20 cellular contexts compared by ENCODE assay signal in the genomic region with DNA sequence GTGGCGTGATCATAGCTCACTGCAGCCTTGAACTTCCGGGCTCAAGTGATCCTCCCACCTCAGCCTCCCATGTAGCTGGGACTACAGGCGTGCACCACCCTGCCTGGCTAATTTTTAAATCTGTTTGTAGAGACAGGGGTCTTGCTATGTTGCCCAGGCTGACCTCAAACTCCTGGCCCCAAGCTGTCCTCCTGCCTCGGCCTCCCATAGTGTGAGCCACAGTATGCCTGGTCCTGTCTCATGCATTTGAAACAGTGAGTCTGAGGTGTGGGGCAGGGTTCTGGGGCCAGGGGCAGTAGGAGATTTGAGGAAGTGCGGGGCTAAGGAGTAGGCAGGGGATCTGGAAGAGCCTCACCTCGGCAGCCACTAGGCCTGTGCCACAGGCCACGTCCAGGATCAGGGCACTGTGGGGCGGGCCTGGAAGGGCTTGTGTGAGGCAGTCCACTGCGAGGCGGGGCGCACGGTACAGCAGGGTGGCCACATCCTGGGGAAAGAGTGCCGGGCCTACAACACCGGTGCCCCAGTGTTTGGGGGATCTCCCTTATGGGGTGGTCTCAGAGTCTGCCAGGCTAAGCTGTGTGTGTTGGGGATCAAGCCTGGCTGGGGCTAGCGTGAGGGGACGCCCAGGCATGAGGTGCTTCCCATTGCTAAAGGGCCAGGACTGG. TPM values are rescaled to one million over a fixed set of nuclear protein-coding genes. Genes with fewer than 3 reads are reported as not detected.
A peak's percentile ranks its signal among the peaks of the same experiment; 100 is the strongest.
DNase-seq lines count a peak whose midpoint lies in the region; ATAC-seq, FAIRE-seq and TF ChIP-seq lines count a peak whose summit lies in the region.
"Had no signal": no experiment of that assay in that cellular context is flagged by ENCODE, and none has a peak within 500 bp of the region (broad histone marks: within the 10 kb centered on the region; RNA-seq: fewer than 3 reads in every experiment).

No MANE protein-coding gene starts in this region.

- ATAC-seq in A549 (no peak), WTC11 (no peak), GM18519 (IDR thresholded peaks at IDR 0.05; ENCODE audit: low FRiP score, unreplicated experiment) (no peak)
- ATAC-seq: effector memory CD8-positive, alpha-beta T cell had no signal

- no peak for TF ChIP-seq RAD21 in A549 (conservative IDR thresholded peaks at IDR 0.05 in 1 of 2, IDR thresholded peaks at IDR 0.05 in 1 of 2)

- no peak for FAIRE-seq in A549 (lab: Jason Lieb, UNC)

- no peak for TF ChIP-seq POLR2A in A549 (IDR thresholded peaks at IDR 0.05; ENCODE audit: low read length)

- no peak for TF ChIP-seq EP300 in A549 (IDR thresholded peaks at IDR 0.05)

- H3K9me3 ChIP-seq in A549 (no peaks in the 10 kb centered on the region), ES-I3 (ENCODE audit: control insufficient read depth, insufficient read depth, low read length) (no peaks in the 10 kb centered on the region)
- H3K9me3 ChIP-seq: heart left ventricle, sigmoid colon had no signal

- POLR2A ChIA-PET in A549 (lab: Yijun Ruan, JAX) (interaction anchor here (0.6 to 2.3 kb wide), 3 partner anchors 8 to 235 kb away, joined by 3 to 25 read pairs (median 21); partner anchors contain the start of gene CLDN4), WTC11 (lab: Charles Lee) (interaction anchor here (0.6 to 3.8 kb wide), 8 partner anchors 8 to 102 kb away, joined by 4 to 31 read pairs (median 9); partner anchors contain the start of genes ABHD11 and CLDN4)

- H3K36me3 Mint-ChIP-seq in WTC11 (no peaks in the 10 kb centered on the region), mesothelial cell of epicardium (no peaks in the 10 kb centered on the region)

- peak overlapping the region in 1 of 2 experiments; percentile 92; a peak in 3 of 6 replicates for H3K27ac ChIP-seq in A549
- H3K27ac ChIP-seq: heart left ventricle had no signal

- H3K9me3 Mint-ChIP-seq in WTC11 (no peaks in the 10 kb centered on the region), mesothelial cell of epicardium (no peaks in the 10 kb centered on the region)
- H3K9me3 Mint-ChIP-seq: effector memory CD8-positive, alpha-beta T cell had no signal

- peak overlapping the region; percentile 84; the same call in 1 of the 2 replicates for H3K9ac ChIP-seq in ES-I3 (ENCODE audit: low read depth, low read length)

- WGBS in A549 (ENCODE audit: missing lambda C conversion rate), result 93% methylated on average over 16 of the region's 16 CpGs

- H3K27me3 Mint-ChIP-seq in WTC11 (ENCODE audit: low read depth) (no peaks in the 10 kb centered on the region; the same call in 1 of the 2 replicates), mesothelial cell of epicardium (ENCODE audit: low read depth) (no peaks in the 10 kb centered on the region)

- DNase-seq in A549 (ENCODE audit: low read depth in 1 of 2, low spot score in 1 of 2), result no peak
- DNase-seq in WTC11 (ENCODE audit: low spot score), result no peak
- no peak for DNase-seq in mesothelial cell of epicardium (ENCODE audit: low spot score in 2 of 2, unreplicated experiment in 2 of 2)
- DNase-seq in activated CD4-positive, CD25-positive, alpha-beta regulatory T cell treated with anti-CD3 and anti-CD28 coated beads, Interleukin-2, amount 50 U/mL, for 72 hours, result no peak
- no peak for DNase-seq in SHP77 treated with DMSO at 0.1 percent for 48 hours (lab: John Stamatoyannopoulos, UW)
- no peak for DNase-seq in NCI-H187 treated with DMSO at 0.1 percent for 48 hours (lab: John Stamatoyannopoulos, UW)
- DNase-seq: activated CD4-positive, alpha-beta T cell treated with anti-CD3 and anti-CD28 coated beads, Interleukin-2, amount 50 U/mL, for 4 hours; Calu3; effector memory CD8-positive, alpha-beta T cell; islet precursor cell; NCI-H1930; sigmoid colon had no signal

- peak overlapping the region; percentile 81 for H3K4me2 ChIP-seq in A549

- TF ChIP-seq CTCF in A549 (IDR thresholded peaks at IDR 0.05) (no peak), WTC11 (IDR thresholded peaks at IDR 0.05) (no peak), mesothelial cell of epicardium (IDR thresholded peaks at IDR 0.05; ENCODE audit: unreplicated experiment) (no peak)

- no peak overlapping the region for H3K4me3 Mint-ChIP-seq in WTC11
- peak overlapping the region; percentile 89 for H3K4me3 Mint-ChIP-seq in mesothelial cell of epicardium

- H3K4me1 Mint-ChIP-seq in WTC11, result peaks cover 28% of the 10 kb centered on the region
- peaks cover 26% of the 10 kb centered on the region for H3K4me1 Mint-ChIP-seq in mesothelial cell of epicardium

- H3K27ac Mint-ChIP-seq in WTC11 (no peak overlapping the region), mesothelial cell of epicardium (no peak overlapping the region)
- H3K27ac Mint-ChIP-seq: effector memory CD8-positive, alpha-beta T cell had no signal

- H3K4me1 ChIP-seq in A549 (peaks cover 8% of the 10 kb centered on the region; the same call in 1 of the 3 replicates), ES-I3 (ENCODE audit: insufficient read depth, low read length) (peaks cover 8% of the 10 kb centered on the region)

- no peak overlapping the region for H3K4me3 ChIP-seq in A549

- CTCF ChIA-PET in A549 (lab: Yijun Ruan, JAX) (interaction anchor here (0.6 to 2.6 kb wide), 7 partner anchors 14 to 106 kb away, joined by 3 to 9 read pairs (median 5); no protein-coding TSS in a partner anchor), WTC11 (lab: Charles Lee) (interaction anchor here (0.5 to 4.6 kb wide), 24 partner anchors 10 to 234 kb away, joined by 3 to 68 read pairs (median 4); partner anchors contain the start of genes ABHD11 and CLDN4)

- no peaks in the 10 kb centered on the region for H3K36me3 ChIP-seq in ES-I3 (ENCODE audit: insufficient read depth, low read length)
- H3K36me3 ChIP-seq: heart left ventricle, sigmoid colon had no signal

TF ChIP-seq in A549, 52 proteins besides CTCF, POLR2A, EP300 and RAD21:
- no peak for TF ChIP-seq HEYL (CRISPR knock-in tag; IDR thresholded peaks at IDR 0.05)
- no peak for TF ChIP-seq CHD2 (IDR thresholded peaks at IDR 0.05; ENCODE audit: low read length, partially characterized antibody)
- no peak for TF ChIP-seq HOXB13 (CRISPR knock-in tag; IDR thresholded peaks at IDR 0.05; ENCODE audit: low read depth)

TF ChIP-seq in WTC11, 78 proteins besides CTCF, POLR2A, EP300 and RAD21:
- TF ChIP-seq EMX1 (CRISPR knock-in tag; IDR thresholded peaks at IDR 0.05) (no peak), GABPB1 (CRISPR knock-in tag; IDR thresholded peaks at IDR 0.05) (no peak), ZNF121 (CRISPR knock-in tag; IDR thresholded peaks at IDR 0.05) (peak; percentile 98)

RNA-seq across cellular contexts. Expression of gene METTL27, which starts 1.5 kb away (rescaled TPM):
- 4.1 and 5.5 TPM in 2 replicates for polyA plus RNA-seq in A549 (2011; rRNA removed)
- 11.3 and 12.4 TPM in 2 replicates for polyA plus RNA-seq in A549 (2012; cell fraction: cytosol; rRNA removed)
- 7.8 and 11.8 TPM in 2 replicates for polyA plus RNA-seq in A549 (2012; cell fraction: nucleus; rRNA removed)
- 4.9 to 5.8 TPM (median 5.3 TPM) in 3 replicates for polyA plus RNA-seq in A549 (2017; fragmentation: RNase III; extraction: RNeasy Plus Mini Kit Qiagen cat#74134 plus additional on column Dnase treatment)
- 5.1 and 5.4 TPM in 2 replicates for polyA minus RNA-seq in A549 (2011; rRNA and poly(A)+ RNA removed)
- 4.3 to 7.7 TPM (median 6.6 TPM) in 3 replicates for total RNA-seq in WTC11 (2021)
- 7.9 to 11.4 TPM (median 8.7 TPM) in 3 replicates for total RNA-seq in mesothelial cell of epicardium

RNA-seq across cellular contexts. Expression of gene CLDN4, which starts 10.1 kb away (rescaled TPM):
- 2.3 and 2.4 TPM in 2 replicates for polyA plus RNA-seq in A549 (2011; rRNA removed)
- 1.9 and 2.4 TPM in 2 replicates for polyA plus RNA-seq in A549 (2012; cell fraction: cytosol; rRNA removed)
- 6.1 and 6.7 TPM in 2 replicates for polyA plus RNA-seq in A549 (2012; cell fraction: nucleus; rRNA removed)
- 1.3 to 1.5 TPM (median 1.5 TPM) in 3 replicates for polyA plus RNA-seq in A549 (2017; fragmentation: RNase III; extraction: RNeasy Plus Mini Kit Qiagen cat#74134 plus additional on column Dnase treatment)
- 1.9 and 2.8 TPM in 2 replicates for polyA minus RNA-seq in A549 (2011; rRNA and poly(A)+ RNA removed)
- total RNA-seq in WTC11 (2021), result 32.0 to 54.3 TPM (median 52.5 TPM) in 3 replicates
- total RNA-seq in mesothelial cell of epicardium, result 158 to 175 TPM (median 165 TPM) in 3 replicates

RNA-seq across cellular contexts. Expression of gene TMEM270, which starts 20.1 kb away (rescaled TPM):
- polyA plus RNA-seq in A549 (2011; rRNA removed) (0.16 TPM in 1 of 2 replicates, not detected in the other), A549 (2017; fragmentation: RNase III; extraction: RNeasy Plus Mini Kit Qiagen cat#74134 plus additional on column Dnase treatment) (not detected in 3 replicates)
- polyA plus RNA-seq in A549 (2012; cell fraction: cytosol; rRNA removed), result 0.07 and 0.10 TPM in 2 replicates
- polyA plus RNA-seq in A549 (2012; cell fraction: nucleus; rRNA removed), result 0.06 and 0.17 TPM in 2 replicates
- not detected in 2 replicates for polyA minus RNA-seq in A549 (2011; rRNA and poly(A)+ RNA removed)
- total RNA-seq in WTC11 (2021) (0.28 TPM in 1 of 3 replicates, not detected in the others), mesothelial cell of epicardium (not detected in 3 replicates)
- total RNA-seq: fibroblast of lung, heart left ventricle, mesenteric fat pad, NCI-H460, omental fat pad, sigmoid colon, subcutaneous adipose tissue had no signal
- polyA plus RNA-seq: fibroblast of lung, heart left ventricle had no signal
